In genomic region chr1:228368801-228369607, GRCh38 we compare ENCODE assay signal across 1 cellular context.
TF ChIP-seq lines count a peak whose summit lies in the region.

No MANE protein-coding gene starts in this region.

TF ChIP-seq in K562, 482 proteins besides CTCF, POLR2A, EP300 and RAD21 (continued from another document and continues in another):
- TF ChIP-seq ZHX1 (conservative IDR thresholded peaks at IDR 0.05; ENCODE audit: low read length): no peak
- peak; percentile 81 for TF ChIP-seq POLR2AphosphoS5 (IDR thresholded peaks at IDR 0.05; ENCODE audit: control insufficient read depth, insufficient read depth, low read depth, low read length)
- peak; percentile 37 for TF ChIP-seq KDM5B (IDR thresholded peaks at IDR 0.05; ENCODE audit: insufficient replicate concordance, low read depth, low read length)
- TF ChIP-seq, protein P1, sequence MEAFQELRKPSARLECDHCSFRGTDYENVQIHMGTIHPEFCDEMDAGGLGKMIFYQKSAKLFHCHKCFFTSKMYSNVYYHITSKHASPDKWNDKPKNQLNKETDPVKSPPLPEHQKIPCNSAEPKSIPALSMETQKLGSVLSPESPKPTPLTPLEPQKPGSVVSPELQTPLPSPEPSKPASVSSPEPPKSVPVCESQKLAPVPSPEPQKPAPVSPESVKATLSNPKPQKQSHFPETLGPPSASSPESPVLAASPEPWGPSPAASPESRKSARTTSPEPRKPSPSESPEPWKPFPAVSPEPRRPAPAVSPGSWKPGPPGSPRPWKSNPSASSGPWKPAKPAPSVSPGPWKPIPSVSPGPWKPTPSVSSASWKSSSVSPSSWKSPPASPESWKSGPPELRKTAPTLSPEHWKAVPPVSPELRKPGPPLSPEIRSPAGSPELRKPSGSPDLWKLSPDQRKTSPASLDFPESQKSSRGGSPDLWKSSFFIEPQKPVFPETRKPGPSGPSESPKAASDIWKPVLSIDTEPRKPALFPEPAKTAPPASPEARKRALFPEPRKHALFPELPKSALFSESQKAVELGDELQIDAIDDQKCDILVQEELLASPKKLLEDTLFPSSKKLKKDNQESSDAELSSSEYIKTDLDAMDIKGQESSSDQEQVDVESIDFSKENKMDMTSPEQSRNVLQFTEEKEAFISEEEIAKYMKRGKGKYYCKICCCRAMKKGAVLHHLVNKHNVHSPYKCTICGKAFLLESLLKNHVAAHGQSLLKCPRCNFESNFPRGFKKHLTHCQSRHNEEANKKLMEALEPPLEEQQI (IDR thresholded peaks at IDR 0.05): no peak; the same call in 1 of the 2 replicates
- TF ChIP-seq NFIX (CRISPR knock-in tag; IDR thresholded peaks at IDR 0.05; ENCODE audit: low read depth): no peak
- no peak for TF ChIP-seq HDGF (IDR thresholded peaks at IDR 0.05)
- TF ChIP-seq ZFP1 (CRISPR knock-in tag; IDR thresholded peaks at IDR 0.05): no peak
- peak; percentile 79 for TF ChIP-seq FOSL1 (tag; conservative IDR thresholded peaks at IDR 0.05)
- peak; percentile 84 to 86 for TF ChIP-seq TRIM24 (IDR thresholded peaks at IDR 0.05)
- peak; percentile 50 for TF ChIP-seq ZFP36 (IDR thresholded peaks at IDR 0.05; ENCODE audit: low read depth, low read length, partially characterized antibody)
- peak in 1 of 2 experiments; percentile 94; a peak in 2 of 4 replicates for TF ChIP-seq MAZ (CRISPR knock-in tag; conservative IDR thresholded peaks at IDR 0.05 in 1 of 2, IDR thresholded peaks at IDR 0.05 in 1 of 2)
- TF ChIP-seq CEBPG (CRISPR knock-in tag; IDR thresholded peaks at IDR 0.05): no peak
- no peak for TF ChIP-seq CEBPG (tag; conservative IDR thresholded peaks at IDR 0.05 in 1 of 2, IDR thresholded peaks at IDR 0.05 in 1 of 2)
- TF ChIP-seq TFAM (CRISPR knock-in tag; conservative IDR thresholded peaks at IDR 0.05): no peak
- TF ChIP-seq E2F1 (CRISPR knock-in tag; IDR thresholded peaks at IDR 0.05): peak; percentile 44; the same call in 1 of the 2 replicates
- no peak for TF ChIP-seq ZNF140 (CRISPR knock-in tag; IDR thresholded peaks at IDR 0.05)
- TF ChIP-seq MNT (conservative IDR thresholded peaks at IDR 0.05): peak; percentile 69 to 89
- TF ChIP-seq SFPQ (IDR thresholded peaks at IDR 0.05; ENCODE audit: low read depth, low read length): no peak
- TF ChIP-seq, protein P2, sequence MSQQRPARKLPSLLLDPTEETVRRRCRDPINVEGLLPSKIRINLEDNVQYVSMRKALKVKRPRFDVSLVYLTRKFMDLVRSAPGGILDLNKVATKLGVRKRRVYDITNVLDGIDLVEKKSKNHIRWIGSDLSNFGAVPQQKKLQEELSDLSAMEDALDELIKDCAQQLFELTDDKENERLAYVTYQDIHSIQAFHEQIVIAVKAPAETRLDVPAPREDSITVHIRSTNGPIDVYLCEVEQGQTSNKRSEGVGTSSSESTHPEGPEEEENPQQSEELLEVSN (IDR thresholded peaks at IDR 0.05; ENCODE audit: borderline replicate concordance in 1 of 2, extremely low read depth in 1 of 2, insufficient read depth in 1 of 2, insufficient read length in 1 of 2, low read depth in 1 of 2, low read length in 1 of 2, poor library complexity in 1 of 2, severe bottlenecking in 1 of 2): peak in 1 of 2 experiments; percentile 50
- TF ChIP-seq NR2C2 (CRISPR knock-in tag; IDR thresholded peaks at IDR 0.05): no peak
- TF ChIP-seq NR2C2 (tag; IDR thresholded peaks at IDR 0.05): 0 out of 2 replicates have a peak, but pooled peaks have one; percentile 13
- TF ChIP-seq SREBF2 (CRISPR knock-in tag; IDR thresholded peaks at IDR 0.05): 0 out of 2 replicates have a peak, but pooled peaks have one; percentile 69
- 0 out of 2 replicates have a peak, but pooled peaks have one; percentile 11 for TF ChIP-seq HSF4 (CRISPR knock-in tag; IDR thresholded peaks at IDR 0.05; ENCODE audit: borderline replicate concordance)
- peak; percentile 87 for TF ChIP-seq MECOM (CRISPR knock-in tag; IDR thresholded peaks at IDR 0.05)
- TF ChIP-seq FOXO4 (CRISPR knock-in tag; IDR thresholded peaks at IDR 0.05): no peak
- TF ChIP-seq PTBP1 (IDR thresholded peaks at IDR 0.05; ENCODE audit: low read depth, low read length): no peak
- peak; percentile 90 for TF ChIP-seq L3MBTL2 (IDR thresholded peaks at IDR 0.05)
- TF ChIP-seq, protein P3, sequence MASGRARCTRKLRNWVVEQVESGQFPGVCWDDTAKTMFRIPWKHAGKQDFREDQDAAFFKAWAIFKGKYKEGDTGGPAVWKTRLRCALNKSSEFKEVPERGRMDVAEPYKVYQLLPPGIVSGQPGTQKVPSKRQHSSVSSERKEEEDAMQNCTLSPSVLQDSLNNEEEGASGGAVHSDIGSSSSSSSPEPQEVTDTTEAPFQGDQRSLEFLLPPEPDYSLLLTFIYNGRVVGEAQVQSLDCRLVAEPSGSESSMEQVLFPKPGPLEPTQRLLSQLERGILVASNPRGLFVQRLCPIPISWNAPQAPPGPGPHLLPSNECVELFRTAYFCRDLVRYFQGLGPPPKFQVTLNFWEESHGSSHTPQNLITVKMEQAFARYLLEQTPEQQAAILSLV (tag; IDR thresholded peaks at IDR 0.05): 0 out of 2 replicates have a peak, but pooled peaks have one; percentile 4
- no peak for TF ChIP-seq E2F8 (IDR thresholded peaks at IDR 0.05; ENCODE audit: low read depth, partially characterized antibody)
- peak; percentile 46 for TF ChIP-seq MAFG (tag; conservative IDR thresholded peaks at IDR 0.05)
- TF ChIP-seq ID3 (CRISPR knock-in tag; IDR thresholded peaks at IDR 0.05): no peak
- TF ChIP-seq ID3 (tag; IDR thresholded peaks at IDR 0.05): peak; percentile 72
- TF ChIP-seq GABPB2 (CRISPR knock-in tag; conservative IDR thresholded peaks at IDR 0.05): no peak
- TF ChIP-seq ARID4B (CRISPR knock-in tag; IDR thresholded peaks at IDR 0.05): peak; percentile 64
- TF ChIP-seq WHSC1 (IDR thresholded peaks at IDR 0.05; ENCODE audit: low read length): no peak
